Comparison of ENCODE assay signal across 8 cellular contexts in the genomic region with DNA sequence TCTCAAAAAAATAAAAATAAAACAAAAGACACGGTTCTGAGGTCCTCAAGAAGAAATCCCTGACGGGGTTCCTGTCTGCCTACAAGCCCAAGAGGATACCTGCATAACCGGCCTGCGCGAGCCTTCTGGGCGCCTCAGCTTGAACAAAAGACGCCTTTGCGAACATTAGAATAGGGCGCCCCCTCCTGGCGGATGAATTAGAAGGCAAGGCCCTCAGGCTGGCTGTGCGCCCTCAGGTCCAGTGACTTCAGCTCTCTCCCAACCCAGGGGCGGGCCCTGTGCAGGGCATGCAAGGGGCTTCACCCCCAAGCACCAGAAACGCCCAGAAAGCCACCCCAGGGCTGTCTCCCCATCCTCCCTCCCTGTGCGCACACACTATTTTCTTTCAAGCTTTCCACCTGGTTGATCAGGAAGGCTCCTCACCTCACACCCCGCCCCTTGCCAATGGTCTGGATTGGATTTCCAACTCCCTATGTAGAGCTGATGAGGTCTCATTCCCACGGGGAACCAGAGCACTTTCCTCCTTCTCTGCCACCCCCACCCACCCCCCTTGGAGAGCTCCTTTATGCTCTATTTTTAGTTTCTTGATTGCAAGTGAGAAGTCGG.
DNase-seq lines count a peak whose midpoint lies in the region; ATAC-seq lines count a peak whose summit lies in the region.

No MANE protein-coding gene starts in this region.

- DNase-seq in DMS53 treated with DMSO at 0.1 percent for 48 hours (lab: John Stamatoyannopoulos, UW; ENCODE audit: unreplicated experiment) (peak; percentile 86), HUDEP-2 (lab: John Stamatoyannopoulos, UW; ENCODE audit: unreplicated experiment in 76 of 76) (peak in 64 of 76 experiments; percentile 3 to 81 (median 50)), OCI-M1 (lab: John Stamatoyannopoulos, UW) (peak; percentile 78), astrocyte of the hippocampus (ENCODE audit: low read depth, low spot score) (peak; percentile 73), iris pigment epithelial cell (ENCODE audit: low read depth) (peak; percentile 44), dedifferentiated amniotic fluid mesenchymal stem cell (ENCODE audit: extremely low spot score) (no peak)
- DNase-seq in stimulated activated CD4-positive, alpha-beta T cell treated with anti-CD3 and anti-CD28 coated beads, Interleukin-4, amount 100 ng/mL, for 48 hours (ENCODE audit: low read depth in 2 of 2): peak; percentile 47 to 76

- no peak for ATAC-seq in GM21423 (IDR thresholded peaks at IDR 0.05; ENCODE audit: unreplicated experiment)
